Comparison of ENCODE assay signal across 13 cellular contexts in genomic region chr5:179212870-179213269, GRCh38.
DNase-seq lines count a peak whose midpoint lies in the region; ATAC-seq and TF ChIP-seq lines count a peak whose summit lies in the region.
"Had no signal": no experiment of that assay in that cellular context is flagged by ENCODE, and none has a peak within 500 bp of the region (broad histone marks: within the 10 kb centered on the region; RNA-seq: fewer than 3 reads in every experiment).

No MANE protein-coding gene starts in this region.

- CTCF ChIA-PET in Calu3 (lab: Charles Lee) = no interaction called here

- H3K4me2 ChIP-seq in DOHH2 (ENCODE audit: low read length) = no peak overlapping the region

- H3K9me2 ChIP-seq in DOHH2 (replicated peaks; ENCODE audit: control insufficient read depth, low read length) = no peaks in the 10 kb centered on the region

- intact Hi-C loops in Calu3 (cut with micrococcal nuclease; ENCODE audit: unreplicated experiment) = no loop called here

- H3K9me3 Mint-ChIP-seq in mesothelial cell of epicardium (peaks cover 4% of the 10 kb centered on the region), Calu3 (ENCODE audit: low read depth, unreplicated experiment) (peaks cover 17% of the 10 kb centered on the region)
- H3K9me3 Mint-ChIP-seq: naive B cell had no signal

- no peaks in the 10 kb centered on the region for H3K27me3 ChIP-seq in DOHH2 (ENCODE audit: control insufficient read depth, low read length)

- H3K36me3 Mint-ChIP-seq in mesothelial cell of epicardium = no peaks in the 10 kb centered on the region
- no peaks in the 10 kb centered on the region for H3K36me3 Mint-ChIP-seq in Calu3 (ENCODE audit: insufficient read depth, unreplicated experiment)
- H3K36me3 Mint-ChIP-seq: naive B cell had no signal

- ATAC-seq in GM18498 (IDR thresholded peaks at IDR 0.05; ENCODE audit: unreplicated experiment) = no peak

- no peaks in the 10 kb centered on the region for H4K20me1 ChIP-seq in DOHH2 (ENCODE audit: control insufficient read depth, insufficient read depth, low read depth, low read length)

- H3K27me3 Mint-ChIP-seq in mesothelial cell of epicardium (ENCODE audit: low read depth) (no peaks in the 10 kb centered on the region), Calu3 (ENCODE audit: unreplicated experiment) (no peaks in the 10 kb centered on the region)

- peaks cover 5% of the 10 kb centered on the region for H3K4me1 Mint-ChIP-seq in mesothelial cell of epicardium
- no peaks in the 10 kb centered on the region for H3K4me1 Mint-ChIP-seq in Calu3 (ENCODE audit: low read depth, unreplicated experiment)
- H3K4me1 Mint-ChIP-seq: naive B cell had no signal

- no peak overlapping the region for H3K27ac Mint-ChIP-seq in mesothelial cell of epicardium
- no peak overlapping the region for H3K27ac Mint-ChIP-seq in Calu3 (ENCODE audit: unreplicated experiment)
- H3K27ac Mint-ChIP-seq: naive B cell had no signal

- H3K4me3 ChIP-seq in DOHH2 (ENCODE audit: low read length) (no peak overlapping the region), fibroblast of mammary gland (ENCODE audit: control insufficient read depth, low read depth, low read length) (no peak overlapping the region)

- H3K4me1 ChIP-seq in DOHH2 (ENCODE audit: control insufficient read depth, low read length) = no peaks in the 10 kb centered on the region

- DNase-seq in 8988T = peak; percentile 73
- DNase-seq in NCI-H1694 (lab: John Stamatoyannopoulos, UW) = peak; percentile 39
- DNase-seq in fibroblast of mammary gland (ENCODE audit: low read depth) = no peak
- no peak for DNase-seq in mesothelial cell of epicardium (ENCODE audit: low spot score in 2 of 2, unreplicated experiment in 2 of 2)
- DNase-seq in Calu3 = no peak
- DNase-seq in HuH-7.5 (ENCODE audit: low spot score) = no peak
- DNase-seq: activated CD4-positive, alpha-beta T cell treated with anti-CD3 and anti-CD28 coated beads for 4 hours; GDM1; naive B cell; NCI-H1105; T-helper 1 cell had no signal

- no peaks in the 10 kb centered on the region for H3K79me2 ChIP-seq in DOHH2 (ENCODE audit: control insufficient read depth, low read length)

- no TSS peak for BruUV-seq in Calu3 (replicated peaks; lab: Mats Ljungman, UMichigan)

- no peak overlapping the region for H3K27ac ChIP-seq in DOHH2 (ENCODE audit: low read depth, low read length)

- H3K36me3 ChIP-seq in DOHH2 (ENCODE audit: control insufficient read depth, low read length) = no peaks in the 10 kb centered on the region

- H3K9me3 ChIP-seq in DOHH2 (ENCODE audit: control insufficient read depth, insufficient read depth, low read length) = no peaks in the 10 kb centered on the region

- TF ChIP-seq CTCF in DOHH2 (IDR thresholded peaks at IDR 0.05; ENCODE audit: low read depth, low read length, poor library complexity, severe bottlenecking) (peak; percentile 32), fibroblast of mammary gland (conservative IDR thresholded peaks at IDR 0.05; ENCODE audit: control insufficient read depth, insufficient read depth, low read depth, low read length) (peak; percentile 47), mesothelial cell of epicardium (IDR thresholded peaks at IDR 0.05; ENCODE audit: unreplicated experiment) (no peak), Calu3 (IDR thresholded peaks at IDR 0.05; ENCODE audit: unreplicated experiment) (no peak)

- no peaks in the 10 kb centered on the region for H3F3A ChIP-seq in DOHH2 (ENCODE audit: control insufficient read depth, insufficient read depth)

- no peak overlapping the region for H3K4me3 Mint-ChIP-seq in mesothelial cell of epicardium
- H3K4me3 Mint-ChIP-seq in Calu3 (ENCODE audit: low read depth, unreplicated experiment) = no peak overlapping the region
- H3K4me3 Mint-ChIP-seq: naive B cell had no signal

Comparison
In these comparisons a context has a peak if more than half of its experiments do, and no peak if none do; other contexts are left out.
1. DNase-seq: peak in 8988T (single experiment) and NCI-H1694 (single experiment); none in fibroblast of mammary gland (single experiment), mesothelial cell of epicardium (0 of 2), Calu3 (single experiment) and HuH-7.5 (single experiment).
2. CTCF ChIP-seq: peak in DOHH2 (single experiment) and fibroblast of mammary gland (single experiment); none in mesothelial cell of epicardium (single experiment) and Calu3 (single experiment).